In the genomic region with DNA sequence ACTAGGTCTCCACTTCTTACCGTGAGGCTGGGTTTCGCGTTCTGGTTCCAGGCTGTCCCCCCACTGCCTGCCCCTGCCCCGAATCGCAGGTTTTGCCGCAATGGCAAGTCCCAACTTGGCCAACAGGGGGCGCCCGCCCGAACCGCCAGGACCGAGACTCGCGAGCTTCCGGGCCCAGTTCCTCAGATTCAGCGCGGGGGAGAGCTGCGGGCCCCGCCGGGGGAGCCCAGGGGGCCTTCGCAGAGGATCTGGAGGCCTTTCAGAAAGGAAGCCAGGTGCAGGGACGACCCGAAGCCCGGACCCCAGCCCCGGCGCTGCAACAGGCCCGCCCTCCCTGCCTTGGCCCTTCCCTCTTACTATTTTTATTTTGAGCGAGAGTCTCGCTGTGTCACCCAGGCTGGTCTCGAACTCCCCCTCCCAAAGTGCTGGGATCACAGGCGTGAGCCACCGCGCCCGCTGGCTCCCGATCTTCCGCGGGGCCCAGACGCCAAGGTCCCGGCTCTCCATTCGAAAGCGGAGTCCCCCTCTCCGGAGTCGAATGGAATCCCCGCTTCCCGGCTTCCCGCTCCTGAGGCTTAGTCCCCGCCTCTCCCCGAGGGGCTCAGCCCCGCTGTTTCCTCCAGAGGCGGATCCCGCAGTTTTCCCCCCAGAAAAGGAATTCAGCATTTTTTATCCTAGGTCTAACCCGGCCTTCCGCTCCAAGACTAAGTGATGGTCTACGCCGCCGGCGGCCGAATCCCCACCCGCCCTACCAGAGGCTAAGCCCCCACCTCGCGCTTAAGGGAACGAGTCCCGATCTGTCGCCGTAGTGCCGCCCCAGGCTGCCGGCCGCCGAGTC, we compare ENCODE assay signal across 8 cellular contexts. TPM values are rescaled to one million over a fixed set of nuclear protein-coding genes. Genes with fewer than 3 reads are reported as not detected.
DNase-seq lines count a peak whose midpoint lies in the region; ATAC-seq and TF ChIP-seq lines count a peak whose summit lies in the region.

No MANE protein-coding gene starts in this region.

- H3K36me3 Mint-ChIP-seq in activated CD4-positive, alpha-beta T cell treated with anti-CD3 and anti-CD28 coated beads, Interleukin-2, amount 10 ng/mL, durations not matched to agents 24 days and 14 days (ENCODE audit: low read depth): no peaks in the 10 kb centered on the region

- H3K9me3 Mint-ChIP-seq in activated CD4-positive, alpha-beta T cell treated with anti-CD3 and anti-CD28 coated beads, Interleukin-2, amount 10 ng/mL, durations not matched to agents 24 days and 14 days: no peaks in the 10 kb centered on the region

- H3K36me3 ChIP-seq in colonic mucosa: no peaks in the 10 kb centered on the region

- no peaks in the 10 kb centered on the region for H3K4me1 ChIP-seq in colonic mucosa

- H3K27me3 ChIP-seq in colonic mucosa: no peaks in the 10 kb centered on the region

- H3K9me3 ChIP-seq in colonic mucosa: no peaks in the 10 kb centered on the region

- peak overlapping the region; percentile 85 for H3K4me3 Mint-ChIP-seq in activated CD4-positive, alpha-beta T cell treated with anti-CD3 and anti-CD28 coated beads, Interleukin-2, amount 10 ng/mL, durations not matched to agents 24 days and 14 days

- H3K27me3 Mint-ChIP-seq in activated CD4-positive, alpha-beta T cell treated with anti-CD3 and anti-CD28 coated beads, Interleukin-2, amount 10 ng/mL, durations not matched to agents 24 days and 14 days: peaks cover 5% of the 10 kb centered on the region

- ATAC-seq in HG03097 (IDR thresholded peaks at IDR 0.05; ENCODE audit: low FRiP score, unreplicated experiment): peak; percentile 52
- ATAC-seq in left lobe of liver: peak; percentile 94

- peak overlapping the region; percentile 49 for H3K4me3 ChIP-seq in colonic mucosa

- DNase-seq in NCI-H187 (lab: John Stamatoyannopoulos, UW) (peak; percentile 40 to 48), NCI-H187 treated with DMSO at 0.1 percent for 48 hours (lab: John Stamatoyannopoulos, UW) (no peak), NCI-H510A (lab: John Stamatoyannopoulos, UW) (peak; percentile 40), colonic mucosa (peak; percentile 93), left lobe of liver (ENCODE audit: low spot score) (peak; percentile 87)
- peak; percentile 98 for DNase-seq in activated CD4-positive, alpha-beta T cell treated with anti-CD3 and anti-CD28 coated beads, Interleukin-2, amount 10 ng/mL, durations not matched to agents 24 days and 14 days
- DNase-seq in stimulated activated CD4-positive, alpha-beta T cell treated with anti-CD3 and anti-CD28 coated beads, Interleukin-2, amount 100 ng/mL, for 24 hours: peak; percentile 95 to 96

- H3K27ac Mint-ChIP-seq in activated CD4-positive, alpha-beta T cell treated with anti-CD3 and anti-CD28 coated beads, Interleukin-2, amount 10 ng/mL, durations not matched to agents 24 days and 14 days: peak overlapping the region; percentile 93

- peak overlapping the region; percentile 82 for H3K9ac ChIP-seq in colonic mucosa (ENCODE audit: low read depth in 2 of 2, low read length in 2 of 2)

- peak overlapping the region; percentile 72 for H3K27ac ChIP-seq in colonic mucosa

- TF ChIP-seq CTCF in colonic mucosa (IDR thresholded peaks at IDR 0.05): peak; percentile 98

- intact Hi-C loops in activated CD4-positive, alpha-beta T cell treated with anti-CD3 and anti-CD28 coated beads, Interleukin-2, amount 10 ng/mL, durations not matched to agents 24 days and 14 days (cut with micrococcal nuclease): loop anchor here (1.0 to 2.0 kb wide), 3 partner anchors 15 to 128 kb away; a partner anchor contains a TSS
- intact Hi-C loops in colonic mucosa (cut with DNase I): loop anchor here (5.0 to 10.0 kb wide), 2 partner anchors 123 to 320 kb away; a partner anchor contains a TSS

- H3K4me1 Mint-ChIP-seq in activated CD4-positive, alpha-beta T cell treated with anti-CD3 and anti-CD28 coated beads, Interleukin-2, amount 10 ng/mL, durations not matched to agents 24 days and 14 days: peaks cover 20% of the 10 kb centered on the region

RNA-seq across cellular contexts. Expression of a gene that starts 11.7 kb away (rescaled TPM):
- total RNA-seq in activated CD4-positive, alpha-beta T cell treated with anti-CD3 and anti-CD28 coated beads, Interleukin-2, amount 10 ng/mL, durations not matched to agents 24 days and 14 days: not detected in 2 replicates
- under 1 TPM in 1 of 2 donors, not detected in 1; 0.25 TPM for total RNA-seq in colonic mucosa
- not detected for total RNA-seq in left lobe of liver

RNA-seq across cellular contexts. Expression of a gene that starts 15.9 kb away (rescaled TPM):
- total RNA-seq in activated CD4-positive, alpha-beta T cell treated with anti-CD3 and anti-CD28 coated beads, Interleukin-2, amount 10 ng/mL, durations not matched to agents 24 days and 14 days: 18.9 and 21.4 TPM in 2 replicates
- total RNA-seq in colonic mucosa (1 to 10 TPM; 6.5 to 8.5 TPM), left lobe of liver (4.3 TPM)

RNA-seq across cellular contexts. Expression of a gene that starts 54.1 kb away (rescaled TPM):
- 567 and 568 TPM in 2 replicates for total RNA-seq in activated CD4-positive, alpha-beta T cell treated with anti-CD3 and anti-CD28 coated beads, Interleukin-2, amount 10 ng/mL, durations not matched to agents 24 days and 14 days
- 100 to 1,000 TPM; 150 to 311 TPM for total RNA-seq in colonic mucosa
- 30.0 TPM for total RNA-seq in left lobe of liver
